In the genomic region with DNA sequence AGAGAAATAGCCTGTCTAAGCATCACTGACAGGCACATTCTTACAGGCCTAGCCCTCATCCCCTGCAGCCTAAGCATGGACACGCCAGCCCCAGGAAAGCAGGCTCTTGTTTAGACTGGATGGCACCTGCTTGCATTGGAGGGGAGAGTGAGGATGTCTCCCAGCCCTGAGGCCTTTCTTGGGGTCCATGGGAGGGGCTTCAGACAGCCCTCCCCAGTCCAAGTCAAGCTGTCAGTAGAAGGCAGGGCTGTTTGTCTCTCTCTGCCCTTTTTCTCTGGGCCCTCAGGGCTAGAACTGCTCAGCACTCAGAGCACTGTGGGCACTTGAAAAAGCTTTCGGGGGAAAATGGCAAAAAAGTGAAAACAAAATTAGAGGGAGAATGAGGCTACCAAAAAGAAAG, we compare ENCODE assay signal across 25 cellular contexts.
"Had no signal": no experiment of that assay in that cellular context is flagged by ENCODE, and none has a peak within 500 bp of the region (broad histone marks: within the 10 kb centered on the region; RNA-seq: fewer than 3 reads in every experiment).

No MANE protein-coding gene starts in this region.

- H3K4me1 Mint-ChIP-seq: activated naive CD4-positive, alpha-beta T cell treated with anti-CD3 and anti-CD28 coated beads, Interleukin-2, amount 50 U/mL, for 24 hours; naive thymus-derived CD8-positive, alpha-beta T cell; stimulated activated effector memory CD8-positive, alpha-beta T cell treated with anti-CD3 and anti-CD28 coated beads, Interleukin-12 subunit alpha, Interleukin-12 subunit beta, amount 100 ng/mL, for 72 hours; stimulated activated naive CD8-positive, alpha-beta T cell treated with anti-CD3 and anti-CD28 coated beads, Interleukin-15, amount 100 ng/mL, for 72 hours; T-helper 17 cell had no signal

- DNase-seq: activated CD4-positive, CD25-positive, alpha-beta regulatory T cell treated with anti-CD3 and anti-CD28 coated beads, Interleukin-2, amount 50 U/mL, for 72 hours; activated gamma-delta T cell treated with Interleukin-2 at 50 U/mL for 16 hours; activated T-cell treated with anti-CD3 and anti-CD28 coated beads, Interleukin-2, amount 50 U/mL, for 1 hour; aorta; cerebellar nuclear complex; heart right ventricle; left colon; lower lobe of right lung; naive thymus-derived CD8-positive, alpha-beta T cell; pancreas; psoas muscle; small intestine; stimulated activated CD4-positive, alpha-beta T cell treated with anti-CD3 and anti-CD28 coated beads, Interleukin-2, amount 100 ng/mL, for 24 hours; stimulated activated naive CD8-positive, alpha-beta T cell treated with anti-CD3 and anti-CD28 coated beads, Interleukin-15, amount 100 ng/mL, for 72 hours; SW 1271; T-helper 17 cell; tibial artery; uterus had no signal

- H3K4me3 Mint-ChIP-seq: activated naive CD4-positive, alpha-beta T cell treated with anti-CD3 and anti-CD28 coated beads, Interleukin-2, amount 50 U/mL, for 24 hours; naive thymus-derived CD8-positive, alpha-beta T cell; stimulated activated effector memory CD8-positive, alpha-beta T cell treated with anti-CD3 and anti-CD28 coated beads, Interleukin-12 subunit alpha, Interleukin-12 subunit beta, amount 100 ng/mL, for 72 hours; stimulated activated naive CD8-positive, alpha-beta T cell treated with anti-CD3 and anti-CD28 coated beads, Interleukin-15, amount 100 ng/mL, for 72 hours; T-helper 17 cell had no signal

- H3K36me3 Mint-ChIP-seq: activated naive CD4-positive, alpha-beta T cell treated with anti-CD3 and anti-CD28 coated beads, Interleukin-2, amount 50 U/mL, for 24 hours; naive thymus-derived CD8-positive, alpha-beta T cell; stimulated activated effector memory CD8-positive, alpha-beta T cell treated with anti-CD3 and anti-CD28 coated beads, Interleukin-12 subunit alpha, Interleukin-12 subunit beta, amount 100 ng/mL, for 72 hours had no signal

- H3K9me3 Mint-ChIP-seq: activated naive CD4-positive, alpha-beta T cell treated with anti-CD3 and anti-CD28 coated beads, Interleukin-2, amount 50 U/mL, for 24 hours; stimulated activated effector memory CD8-positive, alpha-beta T cell treated with anti-CD3 and anti-CD28 coated beads, Interleukin-12 subunit alpha, Interleukin-12 subunit beta, amount 100 ng/mL, for 72 hours; stimulated activated naive CD8-positive, alpha-beta T cell treated with anti-CD3 and anti-CD28 coated beads, Interleukin-15, amount 100 ng/mL, for 72 hours had no signal

- H3K9me3 ChIP-seq: heart right ventricle, lower lobe of right lung, neutrophil, pancreas, psoas muscle, tibial artery, uterus had no signal

- H3K27ac ChIP-seq: coronary artery, epithelial cell of prostate, heart right ventricle, lower lobe of right lung, neutrophil, pancreas, psoas muscle, tibial artery, uterus, VCaP had no signal

- ATAC-seq: left colon; naive thymus-derived CD8-positive, alpha-beta T cell; pancreas; psoas muscle; sciatic nerve; stimulated activated effector memory CD8-positive, alpha-beta T cell treated with anti-CD3 and anti-CD28 coated beads, Interleukin-12 subunit alpha, Interleukin-12 subunit beta, amount 100 ng/mL, for 72 hours; stimulated activated naive CD8-positive, alpha-beta T cell treated with anti-CD3 and anti-CD28 coated beads, Interleukin-15, amount 100 ng/mL, for 72 hours; T-helper 17 cell had no signal

- H3K36me3 ChIP-seq: heart right ventricle, lower lobe of right lung, neutrophil, pancreas, tibial artery, uterus had no signal

- H3K27ac Mint-ChIP-seq: activated naive CD4-positive, alpha-beta T cell treated with anti-CD3 and anti-CD28 coated beads, Interleukin-2, amount 50 U/mL, for 24 hours; naive thymus-derived CD8-positive, alpha-beta T cell; stimulated activated effector memory CD8-positive, alpha-beta T cell treated with anti-CD3 and anti-CD28 coated beads, Interleukin-12 subunit alpha, Interleukin-12 subunit beta, amount 100 ng/mL, for 72 hours; stimulated activated naive CD8-positive, alpha-beta T cell treated with anti-CD3 and anti-CD28 coated beads, Interleukin-15, amount 100 ng/mL, for 72 hours; T-helper 17 cell had no signal

- H3K4me3 ChIP-seq: coronary artery, heart right ventricle, lower lobe of right lung, pancreas, psoas muscle, tibial artery, uterus had no signal

- H3K4me1 ChIP-seq: lower lobe of right lung, pancreas, psoas muscle, tibial artery, uterus had no signal

- H3K27me3 ChIP-seq: pancreas, uterus had no signal
